In genomic region chr5:174020069-174020927, GRCh38 we compare ENCODE assay signal across 9 cellular contexts. TPM values are rescaled to one million over a fixed set of nuclear protein-coding genes. Genes with fewer than 3 reads are reported as not detected.
DNase-seq lines count a peak whose midpoint lies in the region; ATAC-seq, FAIRE-seq and TF ChIP-seq lines count a peak whose summit lies in the region.
"Not testable (repeated sequence)": the region's sequence is repeated elsewhere in the genome, so short reads cannot be mapped to it uniquely, and the experiment has no call there.
"Had no signal": no experiment of that assay in that cellular context is flagged by ENCODE, and none has a peak within 500 bp of the region (broad histone marks: within the 10 kb centered on the region; RNA-seq: fewer than 3 reads in every experiment).

No MANE protein-coding gene starts in this region.

- not testable (repeated sequence) for H3K36me3 Mint-ChIP-seq in astrocyte (ENCODE audit: low read depth, unreplicated experiment)

- TF ChIP-seq CTCF in DND-41 (IDR thresholded peaks at IDR 0.05; ENCODE audit: borderline replicate concordance, extremely low read depth, low read length, poor library complexity, severe bottlenecking), result peak; percentile 70
- peak; percentile 51 for TF ChIP-seq CTCF in HFF-Myc (IDR thresholded peaks at IDR 0.05; ENCODE audit: low read depth, low read length, missing control alignments)
- TF ChIP-seq CTCF in astrocyte (IDR thresholded peaks at IDR 0.05; ENCODE audit: insufficient read depth, low read depth, low read length), result peak; percentile 43
- TF ChIP-seq CTCF in foreskin fibroblast (IDR thresholded peaks at IDR 0.05; ENCODE audit: low read depth, low read length), result peak; percentile 52

- not testable (repeated sequence) for H2BK120ac ChIP-seq in mesenchymal stem cell (ENCODE audit: low read depth, low read length)

- not testable (repeated sequence) for H4K8ac ChIP-seq in mesenchymal stem cell (ENCODE audit: low read length)

- DNase-seq in DND-41 (peak; percentile 38), HFF-Myc (ENCODE audit: extremely low read depth, low read depth) (peak; percentile 38), NCI-H2029 (lab: John Stamatoyannopoulos, UW) (peak; percentile 67), RPMI7951 (ENCODE audit: low read depth) (peak; percentile 56), astrocyte (ENCODE audit: low read depth) (peak; percentile 16), foreskin fibroblast (peak; percentile 7 to 23), mesenchymal stem cell (peak; percentile 46)

- H2BK12ac ChIP-seq in mesenchymal stem cell (ENCODE audit: low read length in 2 of 2), result not testable (repeated sequence)

- H3K9me3 ChIP-seq in DND-41 (ENCODE audit: insufficient read depth, low read length, severe bottlenecking); astrocyte (ENCODE audit: insufficient read depth, low read depth, low read length); mesenchymal stem cell (ENCODE audit: control insufficient read depth, low read length): not testable (repeated sequence)

- H4K91ac ChIP-seq in mesenchymal stem cell (ENCODE audit: low read length), result not testable (repeated sequence)

- H2AFZ ChIP-seq in DND-41 (ENCODE audit: low read depth, low read length); astrocyte (ENCODE audit: low read depth, low read length); mesenchymal stem cell (ENCODE audit: low read depth, low read length): not testable (repeated sequence)

- not testable (repeated sequence) for H3K27ac ChIP-seq in DND-41 (ENCODE audit: low read length); astrocyte (ENCODE audit: low read depth, low read length); mesenchymal stem cell (ENCODE audit: low read length, poor library complexity, severe bottlenecking)

- not testable (repeated sequence) for H3K23ac ChIP-seq in mesenchymal stem cell (ENCODE audit: low read length in 2 of 2)

- not testable (repeated sequence) for H2BK5ac ChIP-seq in mesenchymal stem cell (ENCODE audit: low read depth, low read length, poor library complexity, severe bottlenecking)

- H4K20me1 ChIP-seq in DND-41 (ENCODE audit: insufficient read depth, low read length); astrocyte (ENCODE audit: insufficient read depth, low read length): not testable (repeated sequence)

- not testable (repeated sequence) for H3K9ac ChIP-seq in DND-41 (ENCODE audit: low read depth, low read length); astrocyte (ENCODE audit: low read length); mesenchymal stem cell (ENCODE audit: low read length)

- not testable (repeated sequence) for H3K4me1 ChIP-seq in DND-41 (ENCODE audit: insufficient read depth, low read length); astrocyte (ENCODE audit: insufficient read depth, low read length); mesenchymal stem cell (ENCODE audit: control insufficient read depth, insufficient read depth, low read depth, low read length)

- H2AK5ac ChIP-seq in mesenchymal stem cell (ENCODE audit: low read length, severe bottlenecking), result not testable (repeated sequence)

- H3K27ac Mint-ChIP-seq in astrocyte (ENCODE audit: unreplicated experiment), result not testable (repeated sequence)

- H3K4me2 ChIP-seq in DND-41 (ENCODE audit: insufficient read depth, low read length); astrocyte (ENCODE audit: low read length); mesenchymal stem cell (ENCODE audit: low read length, poor library complexity, severe bottlenecking): not testable (repeated sequence)

- not testable (repeated sequence) for H3K4me3 ChIP-seq in DND-41 (ENCODE audit: low read depth in 1 of 2, low read length in 2 of 2); HFF-Myc (replicated peaks; ENCODE audit: low read depth, low read length); astrocyte (ENCODE audit: insufficient read depth, low read depth, low read length); foreskin fibroblast (ENCODE audit: low read depth in 1 of 2, low read length in 2 of 2); mesenchymal stem cell (ENCODE audit: insufficient read depth in 1 of 2, low read depth in 1 of 2, low read length in 2 of 2)

- not testable (repeated sequence) for H2BK15ac ChIP-seq in mesenchymal stem cell (ENCODE audit: low read depth, poor library complexity, severe bottlenecking)

- H3K27me3 Mint-ChIP-seq in astrocyte (ENCODE audit: low read depth, unreplicated experiment), result not testable (repeated sequence)

- FAIRE-seq in astrocyte (lab: Jason Lieb, UNC), result not testable (repeated sequence)

- not testable (repeated sequence) for H3K36me3 ChIP-seq in DND-41 (ENCODE audit: insufficient read depth, low read length); astrocyte (ENCODE audit: insufficient read depth, low read length); mesenchymal stem cell (ENCODE audit: control insufficient read depth in 1 of 2, insufficient read depth in 2 of 2, low read depth in 1 of 2, low read length in 2 of 2)

- 84% methylated on average over 6 of the region's 19 CpGs for WGBS in mesenchymal stem cell

- H3K4me1 Mint-ChIP-seq in astrocyte (ENCODE audit: low read depth, unreplicated experiment), result not testable (repeated sequence)

- not testable (repeated sequence) for H3K9me3 Mint-ChIP-seq in astrocyte (ENCODE audit: unreplicated experiment)

- H3K4ac ChIP-seq in mesenchymal stem cell (ENCODE audit: low read depth in 1 of 2, low read length in 2 of 2), result not testable (repeated sequence)

- not testable (repeated sequence) for H3K27me3 ChIP-seq in DND-41 (ENCODE audit: insufficient read depth, low read length, poor library complexity); astrocyte (ENCODE audit: insufficient read depth, low read length)
- peaks cover 14 to 19% of the 10 kb centered on the region in 2 experiments for H3K27me3 ChIP-seq in mesenchymal stem cell (ENCODE audit: control insufficient read depth in 1 of 2, insufficient read depth in 1 of 2, low read length in 2 of 2)

- not testable (repeated sequence) for H3K79me2 ChIP-seq in DND-41 (ENCODE audit: insufficient read depth, low read length); astrocyte (ENCODE audit: insufficient read depth, low read length)

- ATAC-seq in DND-41 (ENCODE audit: insufficient read depth, low read depth), result peak; percentile 54; the same call in 2 of the 3 replicates

- H3K4me3 Mint-ChIP-seq in astrocyte (ENCODE audit: unreplicated experiment), result not testable (repeated sequence)

- not testable (repeated sequence) for H3K14ac ChIP-seq in mesenchymal stem cell (ENCODE audit: low read length in 2 of 2)

- not testable (repeated sequence) for H3K18ac ChIP-seq in mesenchymal stem cell (ENCODE audit: low read depth in 1 of 2, low read length in 2 of 2)

- H3K79me1 ChIP-seq in mesenchymal stem cell (replicated peaks; ENCODE audit: low read length, poor library complexity, severe bottlenecking), result not testable (repeated sequence)

RNA-seq across cellular contexts. Expression of gene NSG2, which starts 25.2 kb away (rescaled TPM):
- not detected in 2 replicates for total RNA-seq in RPMI7951 (2014; rRNA removed; shearing (Covaris generic))
- 0.09 and 0.38 TPM in 2 replicates for total RNA-seq in astrocyte
- polyA plus RNA-seq in mesenchymal stem cell (2013, experiment 1 of 2), result not detected
- polyA plus RNA-seq in mesenchymal stem cell (2013, experiment 2 of 2), result not detected
- total RNA-seq: ovary; T-helper 1 cell treated with Interleukin-12 subunit alpha and Interleukin-12 subunit beta and Interleukin-4 antibody, amounts not matched to agents 30 ng/mL and 1 ng/mL, for 36 hours had no signal
- polyA plus RNA-seq: ovary had no signal

RNA-seq across cellular contexts. Expression of gene C5orf47, which starts 31.3 kb away (rescaled TPM):
- total RNA-seq in RPMI7951 (2014; rRNA removed; shearing (Covaris generic)), result not detected in 2 replicates
- not detected in 2 replicates for total RNA-seq in astrocyte
- not detected for polyA plus RNA-seq in mesenchymal stem cell (2013, experiment 1 of 2)
- 0.03 TPM for polyA plus RNA-seq in mesenchymal stem cell (2013, experiment 2 of 2)
- total RNA-seq: ovary; T-helper 1 cell treated with Interleukin-12 subunit alpha and Interleukin-12 subunit beta and Interleukin-4 antibody, amounts not matched to agents 30 ng/mL and 1 ng/mL, for 36 hours had no signal

Comparison
In these comparisons a context has a peak if more than half of its experiments do, and no peak if none do; other contexts are left out.
1. DNase-seq: peak in every context shown above with its lines; median percentile 67 in NCI-H2029; 56 in RPMI7951; 46 in mesenchymal stem cell; 38 in DND-41; 38 in HFF-Myc; 16 in astrocyte; 15 in foreskin fibroblast.